ENCODE assay signal across 9 cellular contexts in the genomic region with DNA sequence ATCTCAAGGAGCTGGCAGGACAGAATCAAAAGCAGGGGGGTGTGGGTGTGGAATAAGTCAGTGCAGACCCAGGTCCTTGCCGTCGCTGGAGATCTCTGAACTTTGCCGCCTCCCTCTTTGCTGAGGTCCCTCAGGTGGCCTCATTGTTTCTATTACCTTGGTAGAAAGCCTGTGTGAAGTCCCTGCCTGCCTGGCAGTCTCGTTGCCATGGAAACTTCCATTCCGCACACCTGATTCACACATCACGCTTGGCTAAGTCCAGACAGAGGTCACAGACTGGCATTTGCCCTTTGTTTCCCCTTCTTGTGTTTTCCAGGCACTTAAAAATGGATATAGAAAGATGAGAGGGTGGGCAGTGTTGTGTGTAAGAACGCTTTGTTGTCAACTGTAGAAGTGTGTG.
A peak's percentile ranks its signal among the peaks of the same experiment; 100 is the strongest.
DNase-seq lines count a peak whose midpoint lies in the region; ATAC-seq and TF ChIP-seq lines count a peak whose summit lies in the region.
"Had no signal": no experiment of that assay in that cellular context is flagged by ENCODE, and none has a peak within 500 bp of the region (broad histone marks: within the 10 kb centered on the region; RNA-seq: fewer than 3 reads in every experiment).

No MANE protein-coding gene starts in this region.

- H3K18ac ChIP-seq in mesenchymal stem cell (ENCODE audit: low read depth in 1 of 2, low read length in 2 of 2) = peak overlapping the region in 1 of 2 experiments; percentile 58

- CTCF ChIA-PET in GM10248 (lab: Yijun Ruan, JAX) = interaction anchor here (3.8 kb wide), 1 partner anchor 10 kb away, joined by 15 read pairs; no protein-coding TSS in a partner anchor

- H3K27me3 ChIP-seq in mesenchymal stem cell (ENCODE audit: control insufficient read depth in 1 of 2, insufficient read depth in 1 of 2, low read length in 2 of 2) = no peaks in the 10 kb centered on the region
- H3K27me3 ChIP-seq: heart right ventricle had no signal

- peak overlapping the region; percentile 57 for H2AK5ac ChIP-seq in mesenchymal stem cell (ENCODE audit: low read length, severe bottlenecking)

- H3K23ac ChIP-seq in mesenchymal stem cell (ENCODE audit: low read length in 2 of 2) = no peak overlapping the region

- H4K91ac ChIP-seq in mesenchymal stem cell (ENCODE audit: low read length) = no peak overlapping the region

- peak overlapping the region; percentile 84 for H3K27ac ChIP-seq in mesenchymal stem cell (ENCODE audit: low read length, poor library complexity, severe bottlenecking)
- H3K27ac ChIP-seq: heart right ventricle had no signal

- no peak overlapping the region for H2BK15ac ChIP-seq in mesenchymal stem cell (ENCODE audit: low read depth, poor library complexity, severe bottlenecking)

- H3K4me3 ChIP-seq in mesenchymal stem cell (ENCODE audit: insufficient read depth in 1 of 2, low read depth in 1 of 2, low read length in 2 of 2) = no peak overlapping the region
- H3K4me3 ChIP-seq: heart right ventricle had no signal

- ATAC-seq in GM18498 (IDR thresholded peaks at IDR 0.05; ENCODE audit: unreplicated experiment) = peak; percentile 53
- ATAC-seq in HG03066 (IDR thresholded peaks at IDR 0.05; ENCODE audit: low read depth, unreplicated experiment) = peak; percentile 76
- no peak for ATAC-seq in HG03460 (IDR thresholded peaks at IDR 0.05; ENCODE audit: unreplicated experiment)
- ATAC-seq: heart right ventricle had no signal

- peak overlapping the region in 1 of 2 experiments; percentile 56 for H2BK12ac ChIP-seq in mesenchymal stem cell (ENCODE audit: low read length in 2 of 2)

- no peak overlapping the region for H2BK120ac ChIP-seq in mesenchymal stem cell (ENCODE audit: low read depth, low read length)

- peaks cover 18% of the 10 kb centered on the region for H3K9me3 ChIP-seq in mesenchymal stem cell (ENCODE audit: control insufficient read depth, low read length)

- peak overlapping the region; percentile 26 for H2BK5ac ChIP-seq in mesenchymal stem cell (ENCODE audit: low read depth, low read length, poor library complexity, severe bottlenecking)

- H3K36me3 ChIP-seq in mesenchymal stem cell (ENCODE audit: control insufficient read depth in 1 of 2, insufficient read depth in 2 of 2, low read depth in 1 of 2, low read length in 2 of 2) = no peaks in the 10 kb centered on the region
- H3K36me3 ChIP-seq: heart right ventricle had no signal

- H3K4me2 ChIP-seq in mesenchymal stem cell (ENCODE audit: low read length, poor library complexity, severe bottlenecking) = peak overlapping the region; percentile 52

- H3K14ac ChIP-seq in mesenchymal stem cell (ENCODE audit: low read length in 2 of 2) = peak overlapping the region in 1 of 2 experiments; percentile 14

- peaks cover 4% of the 10 kb centered on the region for H3K4me1 ChIP-seq in mesenchymal stem cell (ENCODE audit: control insufficient read depth, insufficient read depth, low read depth, low read length)
- H3K4me1 ChIP-seq: heart right ventricle had no signal

- 68% methylated on average over 6 of the region's 7 CpGs for WGBS in mesenchymal stem cell

- TF ChIP-seq POLR2A in erythroblast (IDR thresholded peaks at IDR 0.05; ENCODE audit: low read length) = no peak

- H2AFZ ChIP-seq in mesenchymal stem cell (ENCODE audit: low read depth, low read length) = no peak overlapping the region

- no peak for TF ChIP-seq CTCF in GM10248 (IDR thresholded peaks at IDR 0.05; ENCODE audit: control extremely low read depth, extremely low read depth, low read depth, missing control alignments)

- H3K9ac ChIP-seq in mesenchymal stem cell (ENCODE audit: low read length) = no peak overlapping the region

- DNase-seq in RPMI8226 = peak; percentile 31
- no peak for DNase-seq in mesenchymal stem cell
- no peak for DNase-seq in GM10248 (ENCODE audit: extremely low spot score)
- DNase-seq in erythroblast (lab: John Stamatoyannopoulos, UW) = no peak
- DNase-seq in cerebellum (ENCODE audit: low spot score) = no peak
- DNase-seq: heart right ventricle had no signal

- POLR2A ChIA-PET in GM10248 (lab: Yijun Ruan, JAX) = interaction anchor here (0.6 kb wide), 1 partner anchor 880 kb away, joined by 3 read pairs; no protein-coding TSS in a partner anchor

- no peak overlapping the region for H4K8ac ChIP-seq in mesenchymal stem cell (ENCODE audit: low read length)

- H3K4ac ChIP-seq in mesenchymal stem cell (ENCODE audit: low read depth in 1 of 2, low read length in 2 of 2) = no peak overlapping the region

- no peaks in the 10 kb centered on the region for H3K79me1 ChIP-seq in mesenchymal stem cell (replicated peaks; ENCODE audit: low read length, poor library complexity, severe bottlenecking)
